ENCODE assay signal across 8 cellular contexts in genomic region chr18:63216911-63217311, GRCh38.
DNase-seq lines count a peak whose midpoint lies in the region; ATAC-seq, FAIRE-seq and TF ChIP-seq lines count a peak whose summit lies in the region.
"Had no signal": no experiment of that assay in that cellular context is flagged by ENCODE, and none has a peak within 500 bp of the region (broad histone marks: within the 10 kb centered on the region; RNA-seq: fewer than 3 reads in every experiment).

No MANE protein-coding gene starts in this region.

- POLR2A ChIA-PET in activated CD4-positive, alpha-beta memory T cell treated with anti-CD3 and anti-CD28 coated beads for 36 hours (lab: Charles Lee), result interaction anchor here (0.6 to 1.5 kb wide), 6 partner anchors 8 to 81 kb away, joined by 3 to 7 read pairs (median 4); no protein-coding TSS in a partner anchor

- H3K27me3 ChIP-seq in pancreas, result no peaks in the 10 kb centered on the region
- H3K27me3 ChIP-seq: esophagus muscularis mucosa had no signal

- FAIRE-seq in pancreas (lab: Jason Lieb, UNC), result no peak

- WGBS in pancreas, 2 donors, result 73 to 77% methylated on average over 6 of the region's 6 CpGs

- H3K4me1 ChIP-seq in pancreas, result no peaks in the 10 kb centered on the region

- TF ChIP-seq CTCF in natural killer cell (IDR thresholded peaks at IDR 0.05), result no peak
- TF ChIP-seq CTCF in pancreas (IDR thresholded peaks at IDR 0.05), result no peak

- peaks cover 6% of the 10 kb centered on the region for H3K9me3 Mint-ChIP-seq in activated CD4-positive, alpha-beta memory T cell treated with anti-CD3 and anti-CD28 coated beads for 36 hours
- H3K9me3 Mint-ChIP-seq in natural killer cell, result no peaks in the 10 kb centered on the region

- peak overlapping the region; percentile 64 for H3K4me3 Mint-ChIP-seq in activated CD4-positive, alpha-beta memory T cell treated with anti-CD3 and anti-CD28 coated beads for 36 hours
- peak overlapping the region; percentile 80 for H3K4me3 Mint-ChIP-seq in natural killer cell

- peaks cover 95% of the 10 kb centered on the region for H3K4me1 Mint-ChIP-seq in activated CD4-positive, alpha-beta memory T cell treated with anti-CD3 and anti-CD28 coated beads for 36 hours (ENCODE audit: low read depth)
- peaks cover 91 to 92% of the 10 kb centered on the region in 2 donors for H3K4me1 Mint-ChIP-seq in natural killer cell

- H3K36me3 Mint-ChIP-seq in activated CD4-positive, alpha-beta memory T cell treated with anti-CD3 and anti-CD28 coated beads for 36 hours, result peaks cover 25% of the 10 kb centered on the region
- peaks cover 8% of the 10 kb centered on the region for H3K36me3 Mint-ChIP-seq in natural killer cell

- DNase-seq in activated CD4-positive, alpha-beta memory T cell treated with anti-CD3 and anti-CD28 coated beads for 36 hours, result peak; percentile 50
- DNase-seq in natural killer cell, result no peak
- no peak for DNase-seq in pancreas
- DNase-seq in SIG-M5 treated with dmso at 0.1 percent for 504 hours (lab: John Stamatoyannopoulos, UW; ENCODE audit: unreplicated experiment), result no peak

- no peaks in the 10 kb centered on the region for H3K9me3 ChIP-seq in pancreas
- H3K9me3 ChIP-seq: esophagus muscularis mucosa had no signal

- H3K27me3 Mint-ChIP-seq in activated CD4-positive, alpha-beta memory T cell treated with anti-CD3 and anti-CD28 coated beads for 36 hours, result no peaks in the 10 kb centered on the region
- H3K27me3 Mint-ChIP-seq in natural killer cell (ENCODE audit: low read depth in 2 of 2), result peaks cover 0 to 2% of the 10 kb centered on the region in 2 donors

- no peak overlapping the region for H3K4me3 ChIP-seq in pancreas
- H3K4me3 ChIP-seq: esophagus muscularis mucosa had no signal

- H3K27ac ChIP-seq in pancreas, result no peak overlapping the region
- H3K27ac ChIP-seq: esophagus muscularis mucosa had no signal

- H3K27ac Mint-ChIP-seq in activated CD4-positive, alpha-beta memory T cell treated with anti-CD3 and anti-CD28 coated beads for 36 hours, result peak overlapping the region; percentile 93
- H3K27ac Mint-ChIP-seq in natural killer cell, result peak overlapping the region; percentile 78 to 79

- no peaks in the 10 kb centered on the region for H3K36me3 ChIP-seq in pancreas
- H3K36me3 ChIP-seq: esophagus muscularis mucosa had no signal

- CTCF ChIA-PET in activated CD4-positive, alpha-beta memory T cell treated with anti-CD3 and anti-CD28 coated beads for 36 hours (lab: Charles Lee), result no interaction called here

- ATAC-seq in GM18867 (IDR thresholded peaks at IDR 0.05; ENCODE audit: unreplicated experiment) (peak; percentile 70), HG02623 (IDR thresholded peaks at IDR 0.05; ENCODE audit: unreplicated experiment) (peak; percentile 54), natural killer cell (peak; percentile 51 to 58 (median 55)), pancreas (no peak), esophagus mucosa (no peak)

- intact Hi-C loops in activated CD4-positive, alpha-beta memory T cell treated with anti-CD3 and anti-CD28 coated beads for 36 hours (cut with micrococcal nuclease), result loop anchor here (2.0 to 10.0 kb wide), 2 partner anchors 18 to 372 kb away; no protein-coding TSS in a partner anchor
- intact Hi-C loops in natural killer cell (cut with micrococcal nuclease) (loop anchor here (5.0 kb wide), 1 partner anchor 100 kb away; the partner anchor contains the start of gene BCL2), pancreas (cut with DNase I) (no loop called here)

Comparison
In these comparisons a context has a peak if more than half of its experiments do, and no peak if none do; other contexts are left out.
1. ATAC-seq: peak in GM18867 (single experiment), HG02623 (single experiment) and natural killer cell (3 of 3); none in pancreas (0 of 4) and esophagus mucosa (single experiment).
2. intact Hi-C loops: an anchor here in activated CD4-positive, alpha-beta memory T cell treated with anti-CD3 and anti-CD28 coated beads for 36 hours (2.0 to 10.0 kb wide) and natural killer cell (5.0 kb wide); none called in pancreas.